8 cellular contexts compared by ENCODE assay signal in the genomic region with DNA sequence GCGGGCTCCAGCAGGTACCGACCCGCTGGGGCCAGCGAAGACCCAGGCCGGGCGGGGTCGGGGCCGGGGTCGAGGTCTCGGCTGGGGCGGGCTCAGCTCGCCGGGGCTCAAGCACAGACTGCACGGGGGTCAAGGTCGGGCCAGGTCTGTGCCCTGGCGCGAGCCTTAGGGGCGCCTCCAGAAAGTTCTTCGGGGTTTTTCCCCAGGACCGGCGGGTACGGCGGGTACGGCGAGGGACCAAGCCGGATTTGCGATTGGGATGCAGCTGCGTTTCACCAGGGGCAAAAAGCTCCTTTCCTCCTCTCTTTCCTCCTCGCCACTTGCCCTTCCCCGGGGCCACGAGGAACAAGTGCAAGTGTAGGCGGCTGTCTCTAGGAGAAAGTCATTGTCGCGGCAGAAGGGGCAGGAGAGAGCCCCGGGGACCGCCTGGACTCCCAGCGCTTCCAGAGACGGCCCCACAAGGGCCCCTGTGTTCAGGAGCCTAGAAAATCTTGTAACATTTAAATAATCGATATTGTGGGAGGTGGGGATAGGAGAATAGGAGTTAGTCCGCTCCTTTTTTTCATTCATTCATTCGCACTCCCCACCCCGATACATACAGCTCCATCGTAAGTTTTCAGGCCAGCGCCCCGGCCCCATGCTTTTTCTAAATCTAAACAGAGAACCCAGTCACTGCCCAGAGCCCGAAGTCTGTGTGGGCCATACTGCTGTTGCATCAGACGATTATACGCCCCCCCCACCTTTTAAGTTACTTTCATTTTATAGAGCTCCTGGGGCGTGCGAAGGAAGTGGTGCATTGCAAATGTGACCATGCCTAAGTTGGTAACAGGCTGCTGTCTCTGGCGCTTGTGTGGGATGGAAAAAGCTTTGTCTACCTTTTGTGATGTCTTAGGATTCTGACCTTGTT. TPM values are rescaled to one million over a fixed set of nuclear protein-coding genes. Genes with fewer than 3 reads are reported as not detected.
DNase-seq lines count a peak whose midpoint lies in the region; ATAC-seq and TF ChIP-seq lines count a peak whose summit lies in the region.

No MANE protein-coding gene starts in this region.

- H3K4me1 ChIP-seq in mucosa of rectum (ENCODE audit: control insufficient read depth in 2 of 2, insufficient read depth in 2 of 2, low read length in 2 of 2) = peaks cover 8 to 13% of the 10 kb centered on the region in 2 donors

- H3K36me3 ChIP-seq in mucosa of rectum (ENCODE audit: control insufficient read depth in 2 of 2, insufficient read depth in 2 of 2, low read length in 2 of 2) = no peaks in the 10 kb centered on the region

- H3K27ac ChIP-seq in mucosa of rectum (ENCODE audit: low read depth in 2 of 2, low read length in 2 of 2) = peak overlapping the region; percentile 94 to 97

- H3K27me3 Mint-ChIP-seq in activated CD4-positive, alpha-beta T cell treated with anti-CD3 and anti-CD28 coated beads, Interleukin-2, amount 10 ng/mL, durations not matched to agents 7 days and 5 days = no peaks in the 10 kb centered on the region
- H3K27me3 Mint-ChIP-seq in effector memory CD8-positive, alpha-beta T cell = no peaks in the 10 kb centered on the region

- ATAC-seq in GM18907 (IDR thresholded peaks at IDR 0.05; ENCODE audit: unreplicated experiment) = peak; percentile 35
- ATAC-seq in HG03139 (IDR thresholded peaks at IDR 0.05; ENCODE audit: unreplicated experiment) = peak; percentile 27
- peak; percentile 47 for ATAC-seq in effector memory CD8-positive, alpha-beta T cell (replicated peaks)

- H3K4me3 ChIP-seq in AG10803 (ENCODE audit: low read length) (peak overlapping the region; percentile 84), mucosa of rectum (ENCODE audit: low read length in 2 of 2) (peak overlapping the region; percentile 85)

- POLR2A ChIA-PET in activated CD4-positive, alpha-beta T cell treated with anti-CD3 and anti-CD28 coated beads, Interleukin-2, amount 10 ng/mL, durations not matched to agents 7 days and 5 days (lab: Charles Lee) = interaction anchor here (0.6 to 2.0 kb wide), 3 partner anchors 15 to 89 kb away, joined by 4 to 11 read pairs (median 5); no protein-coding TSS in a partner anchor

- peaks cover 58% of the 10 kb centered on the region for H3K4me1 Mint-ChIP-seq in activated CD4-positive, alpha-beta T cell treated with anti-CD3 and anti-CD28 coated beads, Interleukin-2, amount 10 ng/mL, durations not matched to agents 7 days and 5 days
- peaks cover 34 to 41% of the 10 kb centered on the region in 2 donors for H3K4me1 Mint-ChIP-seq in effector memory CD8-positive, alpha-beta T cell (ENCODE audit: low read depth in 2 of 2)

- peak; percentile 69 for DNase-seq in AG10803 (ENCODE audit: low read depth)
- peak; percentile 41 for DNase-seq in NCI-H510A (lab: John Stamatoyannopoulos, UW)
- DNase-seq in activated CD4-positive, alpha-beta T cell treated with anti-CD3 and anti-CD28 coated beads, Interleukin-2, amount 10 ng/mL, durations not matched to agents 7 days and 5 days = peak; percentile 82
- DNase-seq in effector memory CD8-positive, alpha-beta T cell = peak; percentile 61 to 72 (median 65)
- DNase-seq in stimulated activated naive CD4-positive, alpha-beta T cell (lab: John Stamatoyannopoulos, UW) = peak; percentile 33 to 66 (median 45)

- peak overlapping the region; percentile 99 for H3K27ac Mint-ChIP-seq in activated CD4-positive, alpha-beta T cell treated with anti-CD3 and anti-CD28 coated beads, Interleukin-2, amount 10 ng/mL, durations not matched to agents 7 days and 5 days
- H3K27ac Mint-ChIP-seq in effector memory CD8-positive, alpha-beta T cell = peak overlapping the region; percentile 98 to 99

- H3K4me3 Mint-ChIP-seq in activated CD4-positive, alpha-beta T cell treated with anti-CD3 and anti-CD28 coated beads, Interleukin-2, amount 10 ng/mL, durations not matched to agents 7 days and 5 days = peak overlapping the region; percentile 99
- H3K4me3 Mint-ChIP-seq in effector memory CD8-positive, alpha-beta T cell = peak overlapping the region; percentile 93 to 94

- H3K9ac ChIP-seq in mucosa of rectum (ENCODE audit: low read depth in 1 of 2, low read length in 2 of 2) = peak overlapping the region; percentile 79 to 80

- TF ChIP-seq CTCF in AG10803 (conservative IDR thresholded peaks at IDR 0.05; ENCODE audit: low read length) = no peak

- no peaks in the 10 kb centered on the region for H3K9me3 ChIP-seq in mucosa of rectum (ENCODE audit: control insufficient read depth in 2 of 2, low read length in 2 of 2)

- peaks cover 24% of the 10 kb centered on the region for H3K36me3 Mint-ChIP-seq in activated CD4-positive, alpha-beta T cell treated with anti-CD3 and anti-CD28 coated beads, Interleukin-2, amount 10 ng/mL, durations not matched to agents 7 days and 5 days (ENCODE audit: low read depth)
- peaks cover 65% of the 10 kb centered on the region for H3K36me3 Mint-ChIP-seq in effector memory CD8-positive, alpha-beta T cell (ENCODE audit: insufficient read depth)

- no peaks in the 10 kb centered on the region for H3K27me3 ChIP-seq in mucosa of rectum (ENCODE audit: control insufficient read depth in 2 of 2, insufficient read depth in 2 of 2, low read length in 2 of 2)

- CTCF ChIA-PET in activated CD4-positive, alpha-beta T cell treated with anti-CD3 and anti-CD28 coated beads, Interleukin-2, amount 10 ng/mL, durations not matched to agents 7 days and 5 days (lab: Charles Lee) = interaction anchor here (1.0 to 1.5 kb wide), 2 partner anchors 12 to 18 kb away, joined by 4 read pairs; no protein-coding TSS in a partner anchor

- no peaks in the 10 kb centered on the region for H3K9me3 Mint-ChIP-seq in activated CD4-positive, alpha-beta T cell treated with anti-CD3 and anti-CD28 coated beads, Interleukin-2, amount 10 ng/mL, durations not matched to agents 7 days and 5 days
- H3K9me3 Mint-ChIP-seq in effector memory CD8-positive, alpha-beta T cell = no peaks in the 10 kb centered on the region

RNA-seq across cellular contexts. Expression of a gene that starts 0.7 kb away (rescaled TPM):
- 10 to 100 TPM; 14.8 to 19.1 TPM for total RNA-seq in activated CD4-positive, alpha-beta T cell treated with anti-CD3 and anti-CD28 coated beads, Interleukin-2, amount 10 ng/mL, durations not matched to agents 7 days and 5 days

Comparison
In these comparisons a context has a peak if more than half of its experiments do, and no peak if none do; other contexts are left out.
1. Peak in every context shown above with its lines: DNase-seq, ATAC-seq, H3K4me3 ChIP-seq and H3K27ac ChIP-seq.